11 cellular contexts compared by ENCODE assay signal in genomic region chr12:89721291-89721987, GRCh38. TPM values are rescaled to one million over a fixed set of nuclear protein-coding genes. Genes with fewer than 3 reads are reported as not detected.
A peak's percentile ranks its signal among the peaks of the same experiment; 100 is the strongest.
DNase-seq lines count a peak whose midpoint lies in the region; ATAC-seq and TF ChIP-seq lines count a peak whose summit lies in the region.
"Had no signal": no experiment of that assay in that cellular context is flagged by ENCODE, and none has a peak within 500 bp of the region (broad histone marks: within the 10 kb centered on the region; RNA-seq: fewer than 3 reads in every experiment).

No MANE protein-coding gene starts in this region.

- H3K4me1 ChIP-seq in DOHH2 (ENCODE audit: control insufficient read depth, low read length) (peaks cover 15% of the 10 kb centered on the region), OCI-LY7 (ENCODE audit: insufficient read depth, low read length, poor library complexity, severe bottlenecking) (peaks cover 13% of the 10 kb centered on the region)

- H3F3A ChIP-seq in DOHH2 (ENCODE audit: control insufficient read depth, insufficient read depth), result no peaks in the 10 kb centered on the region; the same call in 1 of the 2 replicates

- H3K9me2 ChIP-seq in DOHH2 (replicated peaks; ENCODE audit: control insufficient read depth, low read length), result no peaks in the 10 kb centered on the region
- H3K9me2 ChIP-seq in OCI-LY7 (ENCODE audit: insufficient read depth, low read length), result no peaks in the 10 kb centered on the region; the same call in 1 of the 2 replicates

- POLR2A ChIA-PET in OCI-LY7 (lab: Charles Lee), result interaction anchor here (0.9 to 1.0 kb wide), 2 partner anchors 17 to 33 kb away, joined by 3 read pairs; no protein-coding TSS in a partner anchor

- H2AFZ ChIP-seq in OCI-LY7 (ENCODE audit: low read length), result peak overlapping the region; percentile 95

- intact Hi-C loops in OCI-LY7 (cut with micrococcal nuclease; ENCODE audit: unreplicated experiment) (no loop called here), head of caudate nucleus (cut with DNase I) (no loop called here)

- no peaks in the 10 kb centered on the region for H3K27me3 ChIP-seq in DOHH2 (ENCODE audit: control insufficient read depth, low read length)

- no peaks in the 10 kb centered on the region for H4K20me1 ChIP-seq in DOHH2 (ENCODE audit: control insufficient read depth, insufficient read depth, low read depth, low read length)
- H4K20me1 ChIP-seq in OCI-LY7 (ENCODE audit: insufficient read depth, low read length), result no peaks in the 10 kb centered on the region

- peak overlapping the region; percentile 46 for H3K4me3 ChIP-seq in DOHH2 (ENCODE audit: low read length)
- H3K4me3 ChIP-seq in OCI-LY7 (ENCODE audit: low read depth, low read length, poor library complexity, severe bottlenecking), result peak overlapping the region; percentile 35

- no peaks in the 10 kb centered on the region for H3K79me2 ChIP-seq in DOHH2 (ENCODE audit: control insufficient read depth, low read length)
- no peaks in the 10 kb centered on the region for H3K79me2 ChIP-seq in OCI-LY7 (ENCODE audit: insufficient read depth, low read depth, low read length)

- H3K27ac ChIP-seq in DOHH2 (ENCODE audit: low read depth, low read length) (no peak overlapping the region), OCI-LY7 (ENCODE audit: low read depth, low read length, poor library complexity, severe bottlenecking) (no peak overlapping the region)

- CTCF ChIA-PET in OCI-LY7 (lab: Charles Lee; ENCODE audit: unreplicated experiment), result no interaction called here

- BruUV-seq in OCI-LY7 (replicated peaks; lab: Mats Ljungman, UMichigan), result no TSS peak

- H3K4me2 ChIP-seq in DOHH2 (ENCODE audit: low read length), result peak overlapping the region; percentile 63
- peak overlapping the region; percentile 67 for H3K4me2 ChIP-seq in OCI-LY7 (ENCODE audit: low read length)

- no peak for TF ChIP-seq CTCF in DOHH2 (IDR thresholded peaks at IDR 0.05; ENCODE audit: low read depth, low read length, poor library complexity, severe bottlenecking)
- no peak for TF ChIP-seq CTCF in OCI-LY7 (conservative IDR thresholded peaks at IDR 0.05; ENCODE audit: low read length)

- ATAC-seq in GM19452 (IDR thresholded peaks at IDR 0.05; ENCODE audit: unreplicated experiment) (peak; percentile 89), HG03060 (IDR thresholded peaks at IDR 0.05; ENCODE audit: low read depth, unreplicated experiment) (peak; percentile 83)
- ATAC-seq: WTC11 had no signal

- H3K9me3 ChIP-seq in DOHH2 (ENCODE audit: control insufficient read depth, insufficient read depth, low read length) (0 out of 2 replicates have a peak, but pooled peaks cover 4% of the 10 kb centered on the region), OCI-LY7 (ENCODE audit: low read length) (peaks cover 8% of the 10 kb centered on the region)

- DNase-seq in OCI-LY7 (ENCODE audit: low spot score) (peak; percentile 25), NCI-H2029 (lab: John Stamatoyannopoulos, UW) (no peak), A172 (ENCODE audit: low spot score) (no peak), DMS79 treated with DMSO at 0.1 percent for 48 hours (lab: John Stamatoyannopoulos, UW) (no peak), head of caudate nucleus (no peak)
- DNase-seq: foreskin melanocyte, GOT3 had no signal

- H3K36me3 ChIP-seq in DOHH2 (ENCODE audit: control insufficient read depth, low read length), result 0 out of 2 replicates have a peak, but pooled peaks cover 4% of the 10 kb centered on the region
- H3K36me3 ChIP-seq in OCI-LY7 (ENCODE audit: insufficient read depth, low read length), result no peaks in the 10 kb centered on the region

RNA-seq across cellular contexts. Expression of gene ATP2B1, which starts 12.8 kb away (rescaled TPM):
- total RNA-seq in OCI-LY7 (2014; rRNA removed; shearing (Covaris generic)), result 62.8 and 74.9 TPM in 2 replicates
- total RNA-seq in OCI-LY7 (2022), result 58.5 and 61.7 TPM in 2 replicates
- total RNA-seq in A172 (2014; rRNA removed; shearing (Covaris generic)), result 42.8 and 54.7 TPM in 2 replicates
